In genomic region chr22:28820885-28821284, GRCh38 we compare ENCODE assay signal across 30 cellular contexts. TPM values are rescaled to one million over a fixed set of nuclear protein-coding genes. Genes with fewer than 3 reads are reported as not detected.
A peak's percentile ranks its signal among the peaks of the same experiment; 100 is the strongest.
DNase-seq lines count a peak whose midpoint lies in the region; ATAC-seq and TF ChIP-seq lines count a peak whose summit lies in the region.
"Had no signal": no experiment of that assay in that cellular context is flagged by ENCODE, and none has a peak within 500 bp of the region (broad histone marks: within the 10 kb centered on the region; RNA-seq: fewer than 3 reads in every experiment).

No MANE protein-coding gene starts in this region.

- no peak for DNase-seq in neural crest cell (ENCODE audit: low read depth, low spot score)
- no peak for DNase-seq in stimulated activated CD4-positive, alpha-beta T cell treated with anti-CD3 and anti-CD28 coated beads, Interleukin-1b, Interleukin-23, amount 100 ng/mL, for 48 hours
- no peak for DNase-seq in NCI-H1436 treated with DMSO at 0.1 percent for 48 hours (lab: John Stamatoyannopoulos, UW)
- DNase-seq in stimulated activated effector memory CD8-positive, alpha-beta T cell treated with anti-CD3 and anti-CD28 coated beads, Interleukin-12 subunit alpha, Interleukin-12 subunit beta, amount 100 ng/mL, for 72 hours (ENCODE audit: low spot score in 2 of 2), result no peak
- DNase-seq in activated T-cell treated with anti-CD3 and anti-CD28 coated beads, Interleukin-2, amount 50 U/mL, for 48 hours, result no peak
- DNase-seq: activated CD4-positive, alpha-beta T cell treated with anti-CD3 and anti-CD28 coated beads, Interleukin-2, amount 50 U/mL, for 48 hours; activated CD4-positive, CD25-positive, alpha-beta regulatory T cell; caudate nucleus; COR-L47; DMS79; effector memory CD4-positive, alpha-beta T cell; GDM1; hippocampal formation; left cardiac atrium; NCI-H2029; NCI-H510A treated with DMSO at 0.1 percent for 48 hours; OCI-M1; stimulated activated CD4-positive, alpha-beta T cell treated with anti-CD3 and anti-CD28 coated beads, Interleukin-15, amount 100 ng/mL, for 24 hours; substantia nigra; upper lobe of right lung had no signal

- H3K4me1 Mint-ChIP-seq in activated T-helper 17 cell treated with anti-CD3 and anti-CD28 coated beads, Interleukin-2, amount 50 U/mL, for 72 hours, result peaks cover 23% of the 10 kb centered on the region
- peaks cover 14% of the 10 kb centered on the region for H3K4me1 Mint-ChIP-seq in neural crest cell
- H3K4me1 Mint-ChIP-seq in stimulated activated effector memory CD8-positive, alpha-beta T cell treated with anti-CD3 and anti-CD28 coated beads, Interleukin-12 subunit alpha, Interleukin-12 subunit beta, amount 100 ng/mL, for 72 hours, result peaks cover 27% of the 10 kb centered on the region

- peak overlapping the region; percentile 53 for H3K27ac Mint-ChIP-seq in activated T-helper 17 cell treated with anti-CD3 and anti-CD28 coated beads, Interleukin-2, amount 50 U/mL, for 72 hours
- H3K27ac Mint-ChIP-seq in neural crest cell (ENCODE audit: unreplicated experiment), result peak overlapping the region; percentile 62
- H3K27ac Mint-ChIP-seq in stimulated activated effector memory CD8-positive, alpha-beta T cell treated with anti-CD3 and anti-CD28 coated beads, Interleukin-12 subunit alpha, Interleukin-12 subunit beta, amount 100 ng/mL, for 72 hours, result no peak overlapping the region
- H3K27ac Mint-ChIP-seq: activated naive CD4-positive, alpha-beta T cell treated with anti-CD3 and anti-CD28 coated beads, Interleukin-2, amount 50 U/mL, for 72 hours; activated T-helper 2 cell treated with anti-CD3 and anti-CD28 coated beads, Interferon-gamma antibody, Interleukin-2, Interleukin-4, amounts not matched to agents 10 μg/mL and 5 μg/mL and 100 μg/mL, durations not matched to agents 14 hours and 24 hours and 36 hours; GM23338 had no signal

- H3K27me3 Mint-ChIP-seq in activated T-helper 17 cell treated with anti-CD3 and anti-CD28 coated beads, Interleukin-2, amount 50 U/mL, for 72 hours, result no peaks in the 10 kb centered on the region
- no peaks in the 10 kb centered on the region for H3K27me3 Mint-ChIP-seq in neural crest cell (ENCODE audit: low read depth)
- H3K27me3 Mint-ChIP-seq: stimulated activated memory B cell treated with anti-CD40 and anti-IgM and Interleukin-4, amounts not matched to agents 10 μg/mL and 1 μg/mL and 100 μg/mL, for 72 hours had no signal

- no peak for ATAC-seq in activated T-helper 17 cell treated with anti-CD3 and anti-CD28 coated beads, Interleukin-2, amount 50 U/mL, for 72 hours (replicated peaks)
- ATAC-seq in stimulated activated effector memory CD8-positive, alpha-beta T cell treated with anti-CD3 and anti-CD28 coated beads, Interleukin-12 subunit alpha, Interleukin-12 subunit beta, amount 100 ng/mL, for 72 hours, result no peak
- ATAC-seq: activated naive CD4-positive, alpha-beta T cell treated with anti-CD3 and anti-CD28 coated beads, Interleukin-2, amount 50 U/mL, for 72 hours; GM23338; left cardiac atrium; stimulated activated memory B cell treated with anti-CD40 and anti-IgM and Interleukin-4, amounts not matched to agents 10 μg/mL and 1 μg/mL and 100 μg/mL, for 72 hours; upper lobe of right lung had no signal

- H3K36me3 Mint-ChIP-seq in activated T-helper 17 cell treated with anti-CD3 and anti-CD28 coated beads, Interleukin-2, amount 50 U/mL, for 72 hours (ENCODE audit: low read depth), result no peaks in the 10 kb centered on the region
- H3K36me3 Mint-ChIP-seq in neural crest cell (ENCODE audit: low read depth), result no peaks in the 10 kb centered on the region
- peaks cover 19% of the 10 kb centered on the region for H3K36me3 Mint-ChIP-seq in stimulated activated effector memory CD8-positive, alpha-beta T cell treated with anti-CD3 and anti-CD28 coated beads, Interleukin-12 subunit alpha, Interleukin-12 subunit beta, amount 100 ng/mL, for 72 hours
- H3K36me3 Mint-ChIP-seq: activated naive CD4-positive, alpha-beta T cell treated with anti-CD3 and anti-CD28 coated beads, Interleukin-2, amount 50 U/mL, for 72 hours had no signal

- no peaks in the 10 kb centered on the region for H3K9me3 Mint-ChIP-seq in activated T-helper 17 cell treated with anti-CD3 and anti-CD28 coated beads, Interleukin-2, amount 50 U/mL, for 72 hours
- no peaks in the 10 kb centered on the region for H3K9me3 Mint-ChIP-seq in neural crest cell
- no peaks in the 10 kb centered on the region for H3K9me3 Mint-ChIP-seq in stimulated activated effector memory CD8-positive, alpha-beta T cell treated with anti-CD3 and anti-CD28 coated beads, Interleukin-12 subunit alpha, Interleukin-12 subunit beta, amount 100 ng/mL, for 72 hours
- H3K9me3 Mint-ChIP-seq: activated naive CD4-positive, alpha-beta T cell treated with anti-CD3 and anti-CD28 coated beads, Interleukin-2, amount 50 U/mL, for 72 hours; activated T-helper 2 cell treated with anti-CD3 and anti-CD28 coated beads, Interferon-gamma antibody, Interleukin-2, Interleukin-4, amounts not matched to agents 10 μg/mL and 5 μg/mL and 100 μg/mL, durations not matched to agents 14 hours and 24 hours and 36 hours; GM23338; stimulated activated memory B cell treated with anti-CD40 and anti-IgM and Interleukin-4, amounts not matched to agents 10 μg/mL and 1 μg/mL and 100 μg/mL, for 72 hours had no signal

- no peak for TF ChIP-seq CTCF in 22Rv1 (IDR thresholded peaks at IDR 0.05)
- no peak for TF ChIP-seq CTCF in C4-2B (conservative IDR thresholded peaks at IDR 0.05)
- TF ChIP-seq CTCF in neural crest cell (conservative IDR thresholded peaks at IDR 0.05), result no peak

- H3K27ac ChIP-seq in 22Rv1, result peak overlapping the region; percentile 90
- H3K27ac ChIP-seq in C4-2B, result peak overlapping the region; percentile 99
- H3K27ac ChIP-seq: ascending aorta, coronary artery, epithelial cell of prostate, upper lobe of right lung had no signal

- H3K4me3 Mint-ChIP-seq in activated T-helper 17 cell treated with anti-CD3 and anti-CD28 coated beads, Interleukin-2, amount 50 U/mL, for 72 hours, result no peak overlapping the region
- H3K4me3 Mint-ChIP-seq in neural crest cell, result no peak overlapping the region
- H3K4me3 Mint-ChIP-seq in stimulated activated effector memory CD8-positive, alpha-beta T cell treated with anti-CD3 and anti-CD28 coated beads, Interleukin-12 subunit alpha, Interleukin-12 subunit beta, amount 100 ng/mL, for 72 hours, result no peak overlapping the region
- H3K4me3 Mint-ChIP-seq: GM23338; stimulated activated memory B cell treated with anti-CD40 and anti-IgM and Interleukin-4, amounts not matched to agents 10 μg/mL and 1 μg/mL and 100 μg/mL, for 72 hours had no signal

RNA-seq across cellular contexts. Expression of gene XBP1, which starts 20.5 kb away (rescaled TPM):
- total RNA-seq in activated T-helper 17 cell treated with anti-CD3 and anti-CD28 coated beads, Interleukin-2, amount 50 U/mL, for 72 hours, result 10 to 100 TPM; 55.4 to 62.3 TPM
- total RNA-seq in neural crest cell, result 65.0 and 66.5 TPM in 2 replicates

RNA-seq across cellular contexts. Expression of gene CCDC117, which starts 48.4 kb away (rescaled TPM):
- 10 to 100 TPM; 16.0 to 20.0 TPM for total RNA-seq in activated T-helper 17 cell treated with anti-CD3 and anti-CD28 coated beads, Interleukin-2, amount 50 U/mL, for 72 hours
- 33.5 and 36.5 TPM in 2 replicates for total RNA-seq in neural crest cell
